12 cellular contexts compared by ENCODE assay signal in genomic region chr5:154370119-154370518, GRCh38.
DNase-seq lines count a peak whose midpoint lies in the region; ATAC-seq and TF ChIP-seq lines count a peak whose summit lies in the region.
"Had no signal": no experiment of that assay in that cellular context is flagged by ENCODE, and none has a peak within 500 bp of the region (broad histone marks: within the 10 kb centered on the region; RNA-seq: fewer than 3 reads in every experiment).

No MANE protein-coding gene starts in this region.

- H3K79me2 ChIP-seq in ACC112 (ENCODE audit: control insufficient read depth, insufficient read depth, low read length, unreplicated experiment) (peaks cover 6% of the 10 kb centered on the region), mesendoderm (ENCODE audit: control insufficient read depth, insufficient read depth, low read length) (no peaks in the 10 kb centered on the region)

- H3K27me3 ChIP-seq in ACC112 (ENCODE audit: insufficient read depth, low read length) (no peaks in the 10 kb centered on the region), HUES48 (ENCODE audit: control insufficient read depth, insufficient read depth, low read length) (no peaks in the 10 kb centered on the region), ascending aorta (no peaks in the 10 kb centered on the region), mesendoderm (ENCODE audit: insufficient read depth, low read length, poor library complexity) (no peaks in the 10 kb centered on the region)

- H2AFZ ChIP-seq in ACC112 (ENCODE audit: low read length, unreplicated experiment), result no peak overlapping the region

- H3K56ac ChIP-seq in mesendoderm (ENCODE audit: low read length), result peak overlapping the region; percentile 54

- TF ChIP-seq CTCF in ascending aorta (IDR thresholded peaks at IDR 0.05), result no peak

- no peak overlapping the region for H3K4ac ChIP-seq in mesendoderm (ENCODE audit: low read depth, low read length)

- no peak overlapping the region for H4K8ac ChIP-seq in mesendoderm (ENCODE audit: low read depth, low read length)

- H3K4me1 ChIP-seq in ACC112 (ENCODE audit: control insufficient read depth, insufficient read depth, low read length, unreplicated experiment) (peaks cover 72% of the 10 kb centered on the region), HUES48 (ENCODE audit: control insufficient read depth, insufficient read depth, low read length) (peaks cover 24% of the 10 kb centered on the region), ascending aorta (peaks cover 15 to 51% of the 10 kb centered on the region in 2 donors), mesendoderm (ENCODE audit: control insufficient read depth, low read depth, low read length) (peaks cover 16% of the 10 kb centered on the region)

- intact Hi-C loops in ascending aorta (cut with DNase I), result loop anchor here (2.0 kb wide), 1 partner anchor 179 kb away; the partner anchor contains the start of gene GALNT10

- H3K36me3 ChIP-seq in ACC112 (ENCODE audit: insufficient read depth, low read length) (no peaks in the 10 kb centered on the region), HUES48 (ENCODE audit: control insufficient read depth, insufficient read depth, low read length) (no peaks in the 10 kb centered on the region), ascending aorta (no peaks in the 10 kb centered on the region), mesendoderm (ENCODE audit: control insufficient read depth, insufficient read depth, low read length) (no peaks in the 10 kb centered on the region)

- ATAC-seq in HG03039 (IDR thresholded peaks at IDR 0.05; ENCODE audit: unreplicated experiment), result no peak

- H3K4me3 ChIP-seq in ACC112 (ENCODE audit: low read depth, low read length) (no peak overlapping the region), HUES48 (ENCODE audit: low read depth, low read length) (no peak overlapping the region), ascending aorta (no peak overlapping the region), mesendoderm (ENCODE audit: low read length) (no peak overlapping the region)

- peak overlapping the region; percentile 87 for H3K27ac ChIP-seq in ACC112 (ENCODE audit: low read depth, low read length)
- H3K27ac ChIP-seq in HUES48 (ENCODE audit: low read depth, low read length), result peak overlapping the region; percentile 52
- H3K27ac ChIP-seq in ascending aorta, result peak overlapping the region; percentile 78 to 81
- H3K27ac ChIP-seq in mesendoderm (ENCODE audit: low read depth, low read length), result peak overlapping the region; percentile 45

- H3K4me2 ChIP-seq in mesendoderm (ENCODE audit: low read length), result no peak overlapping the region

- no peak for DNase-seq in ascending aorta (ENCODE audit: low spot score in 2 of 2)
- peak; percentile 81 for DNase-seq in mesendoderm
- no peak for DNase-seq in stimulated activated naive CD4-positive, alpha-beta T cell (lab: John Stamatoyannopoulos, UW)
- DNase-seq in activated CD4-positive, CD25-positive, alpha-beta regulatory T cell treated with anti-CD3 and anti-CD28 coated beads, Interleukin-2, amount 50 U/mL, for 72 hours, result no peak
- no peak for DNase-seq in NCI-H1105 treated with DMSO at 0.1 percent for 48 hours (lab: John Stamatoyannopoulos, UW)
- DNase-seq: activated naive CD8-positive, alpha-beta T cell treated with anti-CD3 and anti-CD28 coated beads, Interleukin-2, amount 10 ng/mL, durations not matched to agents 7 days and 5 days; dermis blood vessel endothelial cell; DMS53; stimulated activated CD4-positive, alpha-beta T cell treated with anti-CD3 and anti-CD28 coated beads, Interleukin-15, amount 100 ng/mL, for 24 hours had no signal

- H2AK5ac ChIP-seq in mesendoderm (ENCODE audit: low read length), result peak overlapping the region; percentile 46

- no peak overlapping the region for H2BK120ac ChIP-seq in mesendoderm (ENCODE audit: low read depth, low read length)

- H3K9me3 ChIP-seq in HUES48 (ENCODE audit: control insufficient read depth, insufficient read depth, low read length) (no peaks in the 10 kb centered on the region), ascending aorta (no peaks in the 10 kb centered on the region)

- no peak overlapping the region for H2BK15ac ChIP-seq in mesendoderm (replicated peaks; ENCODE audit: low read depth)

- no CpG with 5 or more reads among the region's 3 CpGs for WGBS in mesendoderm (ENCODE audit: extremely low coverage, insufficient coverage, low lambda C conversion rate)

- no peak overlapping the region for H3K23ac ChIP-seq in mesendoderm (ENCODE audit: low read length)

- H3K18ac ChIP-seq in mesendoderm (ENCODE audit: low read length), result peak overlapping the region; percentile 4

- no peak overlapping the region for H4K5ac ChIP-seq in mesendoderm (ENCODE audit: low read length)

- H3K9ac ChIP-seq in HUES48 (ENCODE audit: low read depth, low read length), result no peak overlapping the region
- H3K9ac ChIP-seq in mesendoderm (ENCODE audit: low read length), result no peak overlapping the region

- H3K79me1 ChIP-seq in mesendoderm (ENCODE audit: low read length), result no peaks in the 10 kb centered on the region

- peak overlapping the region; percentile 32 for H2BK5ac ChIP-seq in mesendoderm (ENCODE audit: low read length)
